In genomic region chr19:29764322-29764721, GRCh38 we compare ENCODE assay signal across 2 cellular contexts.
A peak's percentile ranks its signal among the peaks of the same experiment; 100 is the strongest.
TF ChIP-seq lines count a peak whose summit lies in the region.

No MANE protein-coding gene starts in this region.

TF ChIP-seq in HepG2, 621 proteins besides CTCF, POLR2A, EP300 and RAD21:
- TF ChIP-seq CREB1 (IDR thresholded peaks at IDR 0.05) (no peak), CREB1 (CRISPR knock-in tag; IDR thresholded peaks at IDR 0.05) (no peak), RFX5 (IDR thresholded peaks at IDR 0.05; ENCODE audit: low read depth, low read length) (peak; percentile 87)

TF ChIP-seq in H1, 55 proteins besides CTCF, POLR2A, EP300 and RAD21:
- TF ChIP-seq TCF12 (IDR thresholded peaks at IDR 0.05; ENCODE audit: low read depth, low read length) = no peak
- no peak for TF ChIP-seq CREB1 (IDR thresholded peaks at IDR 0.05)
- 0 out of 2 replicates have a peak, but pooled peaks have one; percentile 9 for TF ChIP-seq RFX5 (IDR thresholded peaks at IDR 0.05; ENCODE audit: borderline replicate concordance, low read depth, low read length)
- TF ChIP-seq YY1 (IDR thresholded peaks at IDR 0.05; ENCODE audit: low read depth, low read length) = no peak
- no peak for TF ChIP-seq KDM4A (IDR thresholded peaks at IDR 0.05; ENCODE audit: low read depth, low read length, severe bottlenecking)
